ENCODE assay signal across 8 cellular contexts in the genomic region with DNA sequence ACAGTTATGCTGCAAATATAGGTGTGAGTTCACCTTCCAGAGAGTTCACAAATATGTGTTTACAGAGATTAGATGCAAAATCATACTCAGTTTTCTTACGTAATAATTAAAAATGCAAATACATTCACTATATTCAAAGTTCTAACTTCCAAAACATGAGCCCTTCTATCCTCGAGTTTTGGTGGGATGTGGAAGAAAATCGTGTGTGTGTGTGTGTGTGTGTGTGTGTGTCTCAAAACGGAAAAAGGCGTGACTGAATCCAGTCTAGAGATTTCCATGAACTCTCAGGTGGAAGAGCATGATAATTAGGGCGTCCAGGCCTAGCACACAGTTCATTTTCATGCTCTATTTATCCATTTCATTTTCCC. TPM values are rescaled to one million over a fixed set of nuclear protein-coding genes. Genes with fewer than 3 reads are reported as not detected.
A peak's percentile ranks its signal among the peaks of the same experiment; 100 is the strongest.
DNase-seq lines count a peak whose midpoint lies in the region; ATAC-seq and TF ChIP-seq lines count a peak whose summit lies in the region.

No MANE protein-coding gene starts in this region.

- TSS peak; percentile 46 for BruUV-seq in MCF 10A (replicated peaks; lab: Mats Ljungman, UMichigan)

- H2AK5ac ChIP-seq in mesenchymal stem cell (ENCODE audit: low read length, severe bottlenecking): no peak overlapping the region

- H4K8ac ChIP-seq in mesenchymal stem cell (ENCODE audit: low read length): no peak overlapping the region

- H3K14ac ChIP-seq in mesenchymal stem cell (ENCODE audit: low read length in 2 of 2): no peak overlapping the region

- no peak overlapping the region for H2BK120ac ChIP-seq in mesenchymal stem cell (ENCODE audit: low read depth, low read length)

- no peaks in the 10 kb centered on the region for H3K36me3 Mint-ChIP-seq in CD4-positive, alpha-beta T cell (ENCODE audit: low read depth)
- H3K36me3 Mint-ChIP-seq in MCF 10A (ENCODE audit: insufficient read depth, unreplicated experiment): peaks cover 4% of the 10 kb centered on the region
- no peaks in the 10 kb centered on the region for H3K36me3 Mint-ChIP-seq in stimulated activated memory B cell treated with anti-CD40 and anti-IgM and Interleukin-4, amounts not matched to agents 10 μg/mL and 1 μg/mL and 100 μg/mL, for 72 hours

- no peak for DNase-seq in CD4-positive, alpha-beta T cell
- DNase-seq in Jurkat, Clone E6-1 (ENCODE audit: low read depth, low spot score): no peak
- DNase-seq in MCF 10A (ENCODE audit: unreplicated experiment) (peak; percentile 44), mesenchymal stem cell (peak; percentile 33), LoVo (ENCODE audit: low spot score) (no peak), GM19238 (ENCODE audit: insufficient read length, low spot score) (no peak)

- no peaks in the 10 kb centered on the region for H3K9me3 ChIP-seq in CD4-positive, alpha-beta T cell (ENCODE audit: control insufficient read depth, low read length)
- H3K9me3 ChIP-seq in mesenchymal stem cell (ENCODE audit: control insufficient read depth, low read length): no peaks in the 10 kb centered on the region

- no peaks in the 10 kb centered on the region for H3K36me3 ChIP-seq in mesenchymal stem cell (ENCODE audit: control insufficient read depth in 1 of 2, insufficient read depth in 2 of 2, low read depth in 1 of 2, low read length in 2 of 2)

- no peak overlapping the region for H3K18ac ChIP-seq in mesenchymal stem cell (ENCODE audit: low read depth in 1 of 2, low read length in 2 of 2)

- H3K4me2 ChIP-seq in mesenchymal stem cell (ENCODE audit: low read length, poor library complexity, severe bottlenecking): peak overlapping the region; percentile 72

- intact Hi-C loops in CD4-positive, alpha-beta T cell (cut with DNase I, micrococcal nuclease): no loop called here
- intact Hi-C loops in MCF 10A (cut with micrococcal nuclease): loop anchor here (2.0 kb wide), 1 partner anchor 44 kb away; no protein-coding TSS in a partner anchor

- H3K27me3 Mint-ChIP-seq in CD4-positive, alpha-beta T cell: peaks cover 57% of the 10 kb centered on the region
- H3K27me3 Mint-ChIP-seq in MCF 10A (ENCODE audit: insufficient read depth, unreplicated experiment): no peaks in the 10 kb centered on the region
- H3K27me3 Mint-ChIP-seq in stimulated activated memory B cell treated with anti-CD40 and anti-IgM and Interleukin-4, amounts not matched to agents 10 μg/mL and 1 μg/mL and 100 μg/mL, for 72 hours: peaks cover 59% of the 10 kb centered on the region

- ATAC-seq in CD4-positive, alpha-beta T cell (ENCODE audit: poor library complexity): no peak
- no peak for ATAC-seq in HG02885 (IDR thresholded peaks at IDR 0.05; ENCODE audit: poor library complexity, unreplicated experiment)
- no peak for ATAC-seq in stimulated activated memory B cell treated with anti-CD40 and anti-IgM and Interleukin-4, amounts not matched to agents 10 μg/mL and 1 μg/mL and 100 μg/mL, for 72 hours

- H3K4me3 Mint-ChIP-seq in CD4-positive, alpha-beta T cell: peak overlapping the region; percentile 78
- peak overlapping the region; percentile 87 for H3K4me3 Mint-ChIP-seq in MCF 10A (ENCODE audit: unreplicated experiment)
- H3K4me3 Mint-ChIP-seq in stimulated activated memory B cell treated with anti-CD40 and anti-IgM and Interleukin-4, amounts not matched to agents 10 μg/mL and 1 μg/mL and 100 μg/mL, for 72 hours: no peak overlapping the region

- H3K27ac ChIP-seq in CD4-positive, alpha-beta T cell (ENCODE audit: low read depth, low read length): no peak overlapping the region
- H3K27ac ChIP-seq in mesenchymal stem cell (ENCODE audit: low read length, poor library complexity, severe bottlenecking): no peak overlapping the region

- H3K4ac ChIP-seq in mesenchymal stem cell (ENCODE audit: low read depth in 1 of 2, low read length in 2 of 2): no peak overlapping the region

- CTCF ChIA-PET in CD4-positive, alpha-beta T cell (lab: Charles Lee): no interaction called here
- CTCF ChIA-PET in MCF 10A (lab: Yijun Ruan, JAX): interaction anchor here (0.7 to 2.1 kb wide), 4 partner anchors 13 to 74 kb away, joined by 3 to 7 read pairs (median 6); no protein-coding TSS in a partner anchor

- no peak overlapping the region for H2BK5ac ChIP-seq in mesenchymal stem cell (ENCODE audit: low read depth, low read length, poor library complexity, severe bottlenecking)

- peaks cover 7% of the 10 kb centered on the region for H3K4me1 Mint-ChIP-seq in CD4-positive, alpha-beta T cell (ENCODE audit: low read depth)
- H3K4me1 Mint-ChIP-seq in MCF 10A (ENCODE audit: insufficient read depth, unreplicated experiment): peaks cover 19% of the 10 kb centered on the region
- H3K4me1 Mint-ChIP-seq in stimulated activated memory B cell treated with anti-CD40 and anti-IgM and Interleukin-4, amounts not matched to agents 10 μg/mL and 1 μg/mL and 100 μg/mL, for 72 hours: no peaks in the 10 kb centered on the region

- H4K91ac ChIP-seq in mesenchymal stem cell (ENCODE audit: low read length): no peak overlapping the region

- H2AFZ ChIP-seq in mesenchymal stem cell (ENCODE audit: low read depth, low read length): no peak overlapping the region

- H3K4me3 ChIP-seq in Jurkat, Clone E6-1 (ENCODE audit: low read length): peak overlapping the region; percentile 83
- no peak overlapping the region for H3K4me3 ChIP-seq in mesenchymal stem cell (ENCODE audit: insufficient read depth in 1 of 2, low read depth in 1 of 2, low read length in 2 of 2)

- H3K23ac ChIP-seq in mesenchymal stem cell (ENCODE audit: low read length in 2 of 2): no peak overlapping the region

- peaks cover 44% of the 10 kb centered on the region for H3K27me3 ChIP-seq in CD4-positive, alpha-beta T cell (ENCODE audit: control insufficient read depth, insufficient read depth, low read length)
- H3K27me3 ChIP-seq in mesenchymal stem cell (ENCODE audit: control insufficient read depth in 1 of 2, insufficient read depth in 1 of 2, low read length in 2 of 2): peaks cover 0 to 42% of the 10 kb centered on the region in 2 experiments

- no peak overlapping the region for H3K27ac Mint-ChIP-seq in CD4-positive, alpha-beta T cell
- peak overlapping the region; percentile 66 for H3K27ac Mint-ChIP-seq in MCF 10A (ENCODE audit: low read depth, unreplicated experiment)
- H3K27ac Mint-ChIP-seq in stimulated activated memory B cell treated with anti-CD40 and anti-IgM and Interleukin-4, amounts not matched to agents 10 μg/mL and 1 μg/mL and 100 μg/mL, for 72 hours: no peak overlapping the region

- H3K79me1 ChIP-seq in mesenchymal stem cell (replicated peaks; ENCODE audit: low read length, poor library complexity, severe bottlenecking): peaks cover 14% of the 10 kb centered on the region

- 42% methylated on average over 2 of the region's 6 CpGs for WGBS in mesenchymal stem cell

- H3K9ac ChIP-seq in mesenchymal stem cell (ENCODE audit: low read length): peak overlapping the region; percentile 85

- no peaks in the 10 kb centered on the region for H3K9me3 Mint-ChIP-seq in CD4-positive, alpha-beta T cell
- no peaks in the 10 kb centered on the region for H3K9me3 Mint-ChIP-seq in MCF 10A (ENCODE audit: unreplicated experiment)
- H3K9me3 Mint-ChIP-seq in stimulated activated memory B cell treated with anti-CD40 and anti-IgM and Interleukin-4, amounts not matched to agents 10 μg/mL and 1 μg/mL and 100 μg/mL, for 72 hours: no peaks in the 10 kb centered on the region

- no peak overlapping the region for H2BK15ac ChIP-seq in mesenchymal stem cell (ENCODE audit: low read depth, poor library complexity, severe bottlenecking)

- H2BK12ac ChIP-seq in mesenchymal stem cell (ENCODE audit: low read length in 2 of 2): no peak overlapping the region

- TF ChIP-seq CTCF in CD4-positive, alpha-beta T cell (IDR thresholded peaks at IDR 0.05): no peak
- no peak for TF ChIP-seq CTCF in MCF 10A (IDR thresholded peaks at IDR 0.05; ENCODE audit: unreplicated experiment)

- POLR2A ChIA-PET in CD4-positive, alpha-beta T cell (lab: Charles Lee): no interaction called here
- POLR2A ChIA-PET in MCF 10A (lab: Yijun Ruan, JAX): interaction anchor here (0.7 to 9.1 kb wide), 22 partner anchors 11 to 506 kb away, joined by 3 to 189 read pairs (median 4); partner anchors contain the start of genes DSC3 and DSG3

- peaks cover 2% of the 10 kb centered on the region for H3K4me1 ChIP-seq in mesenchymal stem cell (ENCODE audit: control insufficient read depth, insufficient read depth, low read depth, low read length)

RNA-seq across cellular contexts. Expression of gene DSG2, which starts 1.2 kb away (rescaled TPM):
- under 1 TPM; 0.11 to 0.14 TPM for total RNA-seq in CD4-positive, alpha-beta T cell
- polyA plus RNA-seq in Jurkat, Clone E6-1 (2012; ENCODE audit: insufficient read depth, insufficient read length): 22.7 TPM
- total RNA-seq in MCF 10A (2022): 106 and 134 TPM in 2 replicates
- polyA plus RNA-seq in mesenchymal stem cell (2013, experiment 1 of 2): 61.3 TPM
- polyA plus RNA-seq in mesenchymal stem cell (2013, experiment 2 of 2): 62.5 TPM

RNA-seq across cellular contexts. Expression of gene DSG3, which starts 51.6 kb away (rescaled TPM):
- total RNA-seq in CD4-positive, alpha-beta T cell: not detected
- polyA plus RNA-seq in Jurkat, Clone E6-1 (2012; ENCODE audit: insufficient read depth, insufficient read length): not detected
- total RNA-seq in MCF 10A (2022): 65.4 and 68.5 TPM in 2 replicates
- polyA plus RNA-seq in mesenchymal stem cell (2013, experiment 1 of 2): not detected
- not detected for polyA plus RNA-seq in mesenchymal stem cell (2013, experiment 2 of 2)

Comparison
In these comparisons a context has a peak if more than half of its experiments do, and no peak if none do; other contexts are left out.
1. DNase-seq: peak in MCF 10A (single experiment) and mesenchymal stem cell (single experiment); none in CD4-positive, alpha-beta T cell (0 of 10), Jurkat, Clone E6-1 (single experiment), LoVo (single experiment) and GM19238 (single experiment).
2. RNA of gene DSG2, which starts 1.2 kb away (total RNA-seq): 106 to 134 TPM in MCF 10A; 0.11 to 0.14 TPM in CD4-positive, alpha-beta T cell; every median in the first group is over 10 times any median in the second.
3. RNA of gene DSG3, which starts 51.6 kb away (total RNA-seq): 65.4 to 68.5 TPM in MCF 10A; not detected in CD4-positive, alpha-beta T cell; every median in the first group is over 10 times any median in the second.